Comparison of ENCODE assay signal across 15 cellular contexts in genomic region chr1:115668579-115668978, GRCh38. TPM values are rescaled to one million over a fixed set of nuclear protein-coding genes. Genes with fewer than 3 reads are reported as not detected.
A peak's percentile ranks its signal among the peaks of the same experiment; 100 is the strongest.
DNase-seq lines count a peak whose midpoint lies in the region; ATAC-seq, FAIRE-seq and TF ChIP-seq lines count a peak whose summit lies in the region.
"Had no signal": no experiment of that assay in that cellular context is flagged by ENCODE, and none has a peak within 500 bp of the region (broad histone marks: within the 10 kb centered on the region; RNA-seq: fewer than 3 reads in every experiment).

No MANE protein-coding gene starts in this region.

- no peak overlapping the region for H4K12ac ChIP-seq in trophoblast cell (ENCODE audit: low read depth, low read length)

- dilution Hi-C loops in mammary epithelial cell (cut with HindIII; ENCODE audit: low sequenced_read_pairs) = no loop called here

- H3K36me3 ChIP-seq in mammary epithelial cell (ENCODE audit: insufficient read depth, low read length) = peaks cover 11% of the 10 kb centered on the region
- peaks cover 12 to 30% of the 10 kb centered on the region in 2 experiments for H3K36me3 ChIP-seq in trophoblast cell (ENCODE audit: control insufficient read depth in 1 of 2, insufficient read depth in 2 of 2, low read length in 2 of 2)
- H3K36me3 ChIP-seq: colonic mucosa had no signal

- H3K4me3 ChIP-seq in mammary epithelial cell (replicated peaks in 1 of 3; ENCODE audit: insufficient read depth in 1 of 3, low read depth in 2 of 3, low read length in 3 of 3) (no peak overlapping the region), trophoblast cell (ENCODE audit: low read depth, low read length) (no peak overlapping the region)
- H3K4me3 ChIP-seq: colonic mucosa had no signal

- no peak for ATAC-seq in HG02678 (IDR thresholded peaks at IDR 0.05; ENCODE audit: unreplicated experiment)

- H3K79me2 ChIP-seq in mammary epithelial cell (ENCODE audit: insufficient read depth, low read length) (peaks cover 50% of the 10 kb centered on the region), trophoblast cell (ENCODE audit: control insufficient read depth, insufficient read depth, low read length, poor library complexity) (peaks cover 2% of the 10 kb centered on the region)

- no peak overlapping the region for H3K23ac ChIP-seq in trophoblast cell (ENCODE audit: low read length)

- TF ChIP-seq CTCF in mammary epithelial cell (conservative IDR thresholded peaks at IDR 0.05 in 1 of 2, IDR thresholded peaks at IDR 0.05 in 1 of 2; ENCODE audit: extremely low read depth in 1 of 2, insufficient read depth in 1 of 2, low read depth in 1 of 2, low read length in 2 of 2) = no peak

- no peak overlapping the region for H4K91ac ChIP-seq in trophoblast cell (ENCODE audit: low read depth, low read length)

- peaks cover 9% of the 10 kb centered on the region for H3K79me1 ChIP-seq in trophoblast cell (ENCODE audit: low read length)

- H3K4me2 ChIP-seq in mammary epithelial cell (ENCODE audit: insufficient read depth, low read depth, low read length) (peak overlapping the region; percentile 7), trophoblast cell (ENCODE audit: low read length) (no peak overlapping the region)

- no peaks in the 10 kb centered on the region for H3K9me3 ChIP-seq in mammary epithelial cell (replicated peaks; ENCODE audit: insufficient read depth, low read length)
- H3K9me3 ChIP-seq in trophoblast cell (ENCODE audit: insufficient read depth, low read depth, low read length) = no peaks in the 10 kb centered on the region
- H3K9me3 ChIP-seq: colonic mucosa had no signal

- no peak overlapping the region for H2BK12ac ChIP-seq in trophoblast cell (ENCODE audit: low read length)

- no peak overlapping the region for H2AK5ac ChIP-seq in trophoblast cell (ENCODE audit: low read length)

- no peaks in the 10 kb centered on the region for H4K20me1 ChIP-seq in mammary epithelial cell (ENCODE audit: insufficient read depth, low read length)

- H3K4me1 ChIP-seq in mammary epithelial cell (ENCODE audit: insufficient read depth, low read length) (peaks cover 23% of the 10 kb centered on the region), trophoblast cell (ENCODE audit: control insufficient read depth in 1 of 2, insufficient read depth in 2 of 2, low read length in 2 of 2) (peaks cover 22 to 32% of the 10 kb centered on the region in 2 experiments)

- H3K27ac ChIP-seq in mammary epithelial cell (ENCODE audit: insufficient read depth, low read depth, low read length) (peak overlapping the region; percentile 31), trophoblast cell (ENCODE audit: low read depth, low read length) (peak overlapping the region; percentile 54)
- H3K27ac ChIP-seq: colonic mucosa had no signal

- H3K9ac ChIP-seq in mammary epithelial cell (ENCODE audit: insufficient read depth, low read length) (no peak overlapping the region), trophoblast cell (ENCODE audit: low read length) (no peak overlapping the region)

- H4K8ac ChIP-seq in trophoblast cell (ENCODE audit: low read depth, low read length) = no peak overlapping the region

- intact Hi-C loops in mammary epithelial cell (cut with micrococcal nuclease) = no loop called here

- no peak overlapping the region for H3K4ac ChIP-seq in trophoblast cell (ENCODE audit: low read depth, low read length)

- H2AFZ ChIP-seq in mammary epithelial cell (ENCODE audit: low read depth, low read length) = no peak overlapping the region
- H2AFZ ChIP-seq in trophoblast cell (ENCODE audit: insufficient read depth, low read length, poor library complexity) = no peak overlapping the region

- in situ Hi-C loops in mammary epithelial cell (cut with MboI; ENCODE audit: low sequenced_read_pairs in 2 of 2) = no loop called here

- no peak for FAIRE-seq in RCC 7860 (lab: Jason Lieb, UNC)
- FAIRE-seq: frontal cortex had no signal

- no peaks in the 10 kb centered on the region for H3K27me3 ChIP-seq in mammary epithelial cell (ENCODE audit: insufficient read depth, low read length)
- H3K27me3 ChIP-seq in trophoblast cell (ENCODE audit: insufficient read depth, low read length) = no peaks in the 10 kb centered on the region
- H3K27me3 ChIP-seq: colonic mucosa had no signal

- H2BK5ac ChIP-seq in trophoblast cell (ENCODE audit: low read depth, low read length, poor library complexity) = peak overlapping the region; percentile 49

- H3K18ac ChIP-seq in trophoblast cell (ENCODE audit: low read length) = no peak overlapping the region

- H3K14ac ChIP-seq in trophoblast cell (ENCODE audit: low read length) = no peak overlapping the region

- CTCF ChIA-PET in mammary epithelial cell (lab: Charles Lee; ENCODE audit: low non-redundant PET) = interaction anchor here (0.6 to 1.1 kb wide), 2 partner anchors 103 to 171 kb away, joined by 3 read pairs; no protein-coding TSS in a partner anchor

- DNase-seq in H4 (ENCODE audit: low spot score) = peak; percentile 39
- DNase-seq in RCC 7860 (ENCODE audit: low spot score) = peak; percentile 14
- DNase-seq in mammary epithelial cell = peak; percentile 56
- no peak for DNase-seq in trophoblast cell
- DNase-seq in activated CD4-positive, alpha-beta T cell treated with anti-CD3 and anti-CD28 coated beads for 4 hours = no peak
- DNase-seq in cerebellar nuclear complex (lab: John Stamatoyannopoulos, UW) = no peak
- DNase-seq in NCI-H146 (lab: John Stamatoyannopoulos, UW) = no peak
- DNase-seq: activated CD4-positive, alpha-beta T cell treated with anti-CD3 and anti-CD28 coated beads for 48 hours; activated effector memory CD4-positive, alpha-beta T cell treated with anti-CD3 and anti-CD28 coated beads, Interleukin-2, amount 50 U/mL, for 16 hours; colonic mucosa; H7; NCI-H510A; Right ventricle myocardium superior had no signal

- WGBS in mammary epithelial cell (ENCODE audit: low coverage, missing lambda C conversion rate) = 33% methylated on average over 1 of the region's 1 CpG
- no CpG with 5 or more reads among the region's 1 CpG for WGBS in trophoblast cell (ENCODE audit: extremely low coverage, insufficient coverage, insufficient read length)

- BruUV-seq in mammary epithelial cell (replicated peaks; lab: Mats Ljungman, UMichigan) = no TSS peak

- no peak overlapping the region for H2BK120ac ChIP-seq in trophoblast cell (ENCODE audit: insufficient read depth, low read length, poor library complexity)

RNA-seq across cellular contexts. Expression of gene VANGL1, which starts 26.8 kb away (rescaled TPM):
- total RNA-seq in H4 (2014; rRNA removed; shearing (Covaris generic)) = 7.0 and 8.2 TPM in 2 replicates
- total RNA-seq in mammary epithelial cell = 10 to 100 TPM; 20.7 to 24.2 TPM
- 16.6 TPM for polyA plus RNA-seq in mammary epithelial cell
- 22.5 TPM for polyA minus RNA-seq in mammary epithelial cell
- 14.8 and 15.3 TPM in 2 replicates for polyA plus RNA-seq in trophoblast cell (2013)

Comparison
In these comparisons a context has a peak if more than half of its experiments do, and no peak if none do; other contexts are left out.
1. DNase-seq: peak in H4 (single experiment), RCC 7860 (single experiment) and mammary epithelial cell (single experiment); none in trophoblast cell (0 of 2), activated CD4-positive, alpha-beta T cell treated with anti-CD3 and anti-CD28 coated beads for 4 hours (0 of 2), cerebellar nuclear complex (0 of 2) and NCI-H146 (single experiment).